In the genomic region with DNA sequence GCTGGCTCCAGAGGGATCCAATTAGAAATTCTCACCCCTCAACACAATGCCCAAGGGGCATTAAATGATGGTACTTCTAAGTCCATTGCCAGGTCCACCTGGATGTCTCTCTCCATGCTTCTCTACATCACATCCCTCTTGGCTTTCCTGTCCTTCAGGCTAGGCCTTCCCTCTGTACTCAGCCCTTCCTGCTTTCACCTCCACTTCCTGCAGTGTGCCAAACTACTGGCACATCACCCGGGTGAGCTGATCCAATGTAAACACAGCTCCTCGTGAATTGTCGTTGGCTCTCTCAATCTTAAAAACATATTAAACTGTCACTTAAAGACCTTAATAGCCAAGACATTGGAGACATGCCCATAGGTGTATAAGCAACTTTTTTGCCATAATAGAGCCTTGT, we compare ENCODE assay signal across 1 cellular context.
TF ChIP-seq lines count a peak whose summit lies in the region.

No MANE protein-coding gene starts in this region.

TF ChIP-seq in H1, 55 proteins besides CTCF, POLR2A, EP300 and RAD21 (continued from another document):
- TF ChIP-seq BRCA1 (IDR thresholded peaks at IDR 0.05; ENCODE audit: low read depth, low read length) (no peak), POLR2AphosphoS5 (IDR thresholded peaks at IDR 0.05; ENCODE audit: low read depth, low read length) (no peak), RXRA (IDR thresholded peaks at IDR 0.05; ENCODE audit: insufficient read depth, low read depth, low read length) (no peak), SAP30 (IDR thresholded peaks at IDR 0.05; ENCODE audit: insufficient read depth, insufficient replicate concordance, low read length) (no peak), SP4 (IDR thresholded peaks at IDR 0.05; ENCODE audit: low read length) (no peak), NANOG (IDR thresholded peaks at IDR 0.05; ENCODE audit: insufficient read depth, low read depth, low read length, poor library complexity, severe bottlenecking) (no peak), EZH2 (IDR thresholded peaks at IDR 0.05; ENCODE audit: low read depth, low read length, severe bottlenecking) (no peak), HDAC6 (IDR thresholded peaks at IDR 0.05; ENCODE audit: low read depth, low read length) (no peak), ASH2L (IDR thresholded peaks at IDR 0.05; ENCODE audit: low read length) (no peak), SRF (IDR thresholded peaks at IDR 0.05; ENCODE audit: low read depth, low read length) (no peak), TCF12 (IDR thresholded peaks at IDR 0.05; ENCODE audit: low read depth, low read length) (no peak), NRF1 (IDR thresholded peaks at IDR 0.05; ENCODE audit: low read depth, low read length) (no peak), TBP (IDR thresholded peaks at IDR 0.05; ENCODE audit: low read depth, low read length) (no peak), KDM4A (IDR thresholded peaks at IDR 0.05; ENCODE audit: low read depth, low read length, severe bottlenecking) (no peak)
- TF ChIP-seq, protein P1, sequence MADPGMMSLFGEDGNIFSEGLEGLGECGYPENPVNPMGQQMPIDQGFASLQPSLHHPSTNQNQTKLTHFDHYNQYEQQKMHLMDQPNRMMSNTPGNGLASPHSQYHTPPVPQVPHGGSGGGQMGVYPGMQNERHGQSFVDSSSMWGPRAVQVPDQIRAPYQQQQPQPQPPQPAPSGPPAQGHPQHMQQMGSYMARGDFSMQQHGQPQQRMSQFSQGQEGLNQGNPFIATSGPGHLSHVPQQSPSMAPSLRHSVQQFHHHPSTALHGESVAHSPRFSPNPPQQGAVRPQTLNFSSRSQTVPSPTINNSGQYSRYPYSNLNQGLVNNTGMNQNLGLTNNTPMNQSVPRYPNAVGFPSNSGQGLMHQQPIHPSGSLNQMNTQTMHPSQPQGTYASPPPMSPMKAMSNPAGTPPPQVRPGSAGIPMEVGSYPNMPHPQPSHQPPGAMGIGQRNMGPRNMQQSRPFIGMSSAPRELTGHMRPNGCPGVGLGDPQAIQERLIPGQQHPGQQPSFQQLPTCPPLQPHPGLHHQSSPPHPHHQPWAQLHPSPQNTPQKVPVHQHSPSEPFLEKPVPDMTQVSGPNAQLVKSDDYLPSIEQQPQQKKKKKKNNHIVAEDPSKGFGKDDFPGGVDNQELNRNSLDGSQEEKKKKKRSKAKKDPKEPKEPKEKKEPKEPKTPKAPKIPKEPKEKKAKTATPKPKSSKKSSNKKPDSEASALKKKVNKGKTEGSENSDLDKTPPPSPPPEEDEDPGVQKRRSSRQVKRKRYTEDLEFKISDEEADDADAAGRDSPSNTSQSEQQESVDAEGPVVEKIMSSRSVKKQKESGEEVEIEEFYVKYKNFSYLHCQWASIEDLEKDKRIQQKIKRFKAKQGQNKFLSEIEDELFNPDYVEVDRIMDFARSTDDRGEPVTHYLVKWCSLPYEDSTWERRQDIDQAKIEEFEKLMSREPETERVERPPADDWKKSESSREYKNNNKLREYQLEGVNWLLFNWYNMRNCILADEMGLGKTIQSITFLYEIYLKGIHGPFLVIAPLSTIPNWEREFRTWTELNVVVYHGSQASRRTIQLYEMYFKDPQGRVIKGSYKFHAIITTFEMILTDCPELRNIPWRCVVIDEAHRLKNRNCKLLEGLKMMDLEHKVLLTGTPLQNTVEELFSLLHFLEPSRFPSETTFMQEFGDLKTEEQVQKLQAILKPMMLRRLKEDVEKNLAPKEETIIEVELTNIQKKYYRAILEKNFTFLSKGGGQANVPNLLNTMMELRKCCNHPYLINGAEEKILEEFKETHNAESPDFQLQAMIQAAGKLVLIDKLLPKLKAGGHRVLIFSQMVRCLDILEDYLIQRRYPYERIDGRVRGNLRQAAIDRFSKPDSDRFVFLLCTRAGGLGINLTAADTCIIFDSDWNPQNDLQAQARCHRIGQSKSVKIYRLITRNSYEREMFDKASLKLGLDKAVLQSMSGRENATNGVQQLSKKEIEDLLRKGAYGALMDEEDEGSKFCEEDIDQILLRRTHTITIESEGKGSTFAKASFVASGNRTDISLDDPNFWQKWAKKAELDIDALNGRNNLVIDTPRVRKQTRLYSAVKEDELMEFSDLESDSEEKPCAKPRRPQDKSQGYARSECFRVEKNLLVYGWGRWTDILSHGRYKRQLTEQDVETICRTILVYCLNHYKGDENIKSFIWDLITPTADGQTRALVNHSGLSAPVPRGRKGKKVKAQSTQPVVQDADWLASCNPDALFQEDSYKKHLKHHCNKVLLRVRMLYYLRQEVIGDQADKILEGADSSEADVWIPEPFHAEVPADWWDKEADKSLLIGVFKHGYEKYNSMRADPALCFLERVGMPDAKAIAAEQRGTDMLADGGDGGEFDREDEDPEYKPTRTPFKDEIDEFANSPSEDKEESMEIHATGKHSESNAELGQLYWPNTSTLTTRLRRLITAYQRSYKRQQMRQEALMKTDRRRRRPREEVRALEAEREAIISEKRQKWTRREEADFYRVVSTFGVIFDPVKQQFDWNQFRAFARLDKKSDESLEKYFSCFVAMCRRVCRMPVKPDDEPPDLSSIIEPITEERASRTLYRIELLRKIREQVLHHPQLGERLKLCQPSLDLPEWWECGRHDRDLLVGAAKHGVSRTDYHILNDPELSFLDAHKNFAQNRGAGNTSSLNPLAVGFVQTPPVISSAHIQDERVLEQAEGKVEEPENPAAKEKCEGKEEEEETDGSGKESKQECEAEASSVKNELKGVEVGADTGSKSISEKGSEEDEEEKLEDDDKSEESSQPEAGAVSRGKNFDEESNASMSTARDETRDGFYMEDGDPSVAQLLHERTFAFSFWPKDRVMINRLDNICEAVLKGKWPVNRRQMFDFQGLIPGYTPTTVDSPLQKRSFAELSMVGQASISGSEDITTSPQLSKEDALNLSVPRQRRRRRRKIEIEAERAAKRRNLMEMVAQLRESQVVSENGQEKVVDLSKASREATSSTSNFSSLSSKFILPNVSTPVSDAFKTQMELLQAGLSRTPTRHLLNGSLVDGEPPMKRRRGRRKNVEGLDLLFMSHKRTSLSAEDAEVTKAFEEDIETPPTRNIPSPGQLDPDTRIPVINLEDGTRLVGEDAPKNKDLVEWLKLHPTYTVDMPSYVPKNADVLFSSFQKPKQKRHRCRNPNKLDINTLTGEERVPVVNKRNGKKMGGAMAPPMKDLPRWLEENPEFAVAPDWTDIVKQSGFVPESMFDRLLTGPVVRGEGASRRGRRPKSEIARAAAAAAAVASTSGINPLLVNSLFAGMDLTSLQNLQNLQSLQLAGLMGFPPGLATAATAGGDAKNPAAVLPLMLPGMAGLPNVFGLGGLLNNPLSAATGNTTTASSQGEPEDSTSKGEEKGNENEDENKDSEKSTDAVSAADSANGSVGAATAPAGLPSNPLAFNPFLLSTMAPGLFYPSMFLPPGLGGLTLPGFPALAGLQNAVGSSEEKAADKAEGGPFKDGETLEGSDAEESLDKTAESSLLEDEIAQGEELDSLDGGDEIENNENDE (IDR thresholded peaks at IDR 0.05; ENCODE audit: insufficient replicate concordance, low read length): no peak
